15 cellular contexts compared by ENCODE assay signal in the genomic region with DNA sequence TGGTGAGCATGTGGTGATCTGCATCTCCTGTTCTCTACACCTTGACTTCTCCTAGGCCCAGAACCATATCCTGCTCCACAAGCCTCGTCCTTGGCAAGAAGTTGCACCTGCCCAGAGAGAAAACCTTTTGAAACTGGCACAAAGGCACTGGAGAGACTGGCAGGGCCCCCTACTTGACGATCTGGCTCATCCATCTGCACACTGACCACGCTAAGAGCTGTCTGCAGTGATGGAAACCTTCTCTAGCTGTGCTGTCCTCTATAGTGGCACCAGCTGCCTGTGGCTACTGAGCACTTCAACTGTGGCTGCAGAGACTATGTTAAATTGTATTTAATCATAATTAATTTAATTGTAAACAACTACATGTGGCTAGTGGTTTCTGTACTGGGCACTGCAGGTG. TPM values are rescaled to one million over a fixed set of nuclear protein-coding genes. Genes with fewer than 3 reads are reported as not detected.
DNase-seq lines count a peak whose midpoint lies in the region; ATAC-seq, FAIRE-seq and TF ChIP-seq lines count a peak whose summit lies in the region.
"Had no signal": no experiment of that assay in that cellular context is flagged by ENCODE, and none has a peak within 500 bp of the region (broad histone marks: within the 10 kb centered on the region; RNA-seq: fewer than 3 reads in every experiment).

No MANE protein-coding gene starts in this region.

- no peaks in the 10 kb centered on the region for H3K79me2 ChIP-seq in astrocyte (ENCODE audit: insufficient read depth, low read length)

- no peaks in the 10 kb centered on the region for H4K20me1 ChIP-seq in astrocyte (ENCODE audit: insufficient read depth, low read length)

- no peaks in the 10 kb centered on the region for H3K9me3 Mint-ChIP-seq in activated naive CD4-positive, alpha-beta T cell treated with anti-CD3 and anti-CD28 coated beads for 36 hours
- no peaks in the 10 kb centered on the region for H3K9me3 Mint-ChIP-seq in astrocyte (ENCODE audit: unreplicated experiment)
- no peaks in the 10 kb centered on the region for H3K9me3 Mint-ChIP-seq in stimulated activated naive B cell treated with anti-CD40 and anti-IgM and Interleukin-4, amounts not matched to agents 10 μg/mL and 1 μg/mL and 100 μg/mL, for 72 hours
- H3K9me3 Mint-ChIP-seq: dendritic cell treated with granulocyte-macrophage colony-stimulating factor and Interleukin-4, amounts not matched to agents 40 ng/mL and 50 ng/mL, for 4 days had no signal

- 84 to 90% (median 85%) methylated on average over 3 of the region's 3 CpGs for WGBS in psoas muscle, 3 donors

- H3K4me1 Mint-ChIP-seq in activated naive CD4-positive, alpha-beta T cell treated with anti-CD3 and anti-CD28 coated beads for 36 hours (ENCODE audit: low read depth), result peaks cover 17% of the 10 kb centered on the region
- peaks cover 20% of the 10 kb centered on the region for H3K4me1 Mint-ChIP-seq in astrocyte (ENCODE audit: low read depth, unreplicated experiment)
- H3K4me1 Mint-ChIP-seq in stimulated activated naive B cell treated with anti-CD40 and anti-IgM and Interleukin-4, amounts not matched to agents 10 μg/mL and 1 μg/mL and 100 μg/mL, for 72 hours, result peaks cover 30 to 33% of the 10 kb centered on the region in 2 donors

- H3K36me3 ChIP-seq in astrocyte (ENCODE audit: insufficient read depth, low read length) (no peaks in the 10 kb centered on the region), psoas muscle (ENCODE audit: insufficient read depth in 1 of 2, low read depth in 1 of 2) (no peaks in the 10 kb centered on the region)
- H3K36me3 ChIP-seq: pancreas had no signal

- peak overlapping the region; percentile 75 for H3K27ac ChIP-seq in astrocyte (ENCODE audit: low read depth, low read length)
- no peak overlapping the region for H3K27ac ChIP-seq in psoas muscle
- H3K27ac ChIP-seq: esophagus muscularis mucosa, pancreas, PC-9 had no signal

- CTCF ChIA-PET in activated naive CD4-positive, alpha-beta T cell treated with anti-CD3 and anti-CD28 coated beads for 36 hours (lab: Charles Lee), result no interaction called here

- no peaks in the 10 kb centered on the region for H3K27me3 Mint-ChIP-seq in activated naive CD4-positive, alpha-beta T cell treated with anti-CD3 and anti-CD28 coated beads for 36 hours (ENCODE audit: low read depth)
- H3K27me3 Mint-ChIP-seq in astrocyte (ENCODE audit: low read depth, unreplicated experiment), result no peaks in the 10 kb centered on the region
- no peaks in the 10 kb centered on the region for H3K27me3 Mint-ChIP-seq in stimulated activated naive B cell treated with anti-CD40 and anti-IgM and Interleukin-4, amounts not matched to agents 10 μg/mL and 1 μg/mL and 100 μg/mL, for 72 hours
- H3K27me3 Mint-ChIP-seq: dendritic cell treated with granulocyte-macrophage colony-stimulating factor and Interleukin-4, amounts not matched to agents 40 ng/mL and 50 ng/mL, for 4 days had no signal

- no peak overlapping the region for H2AFZ ChIP-seq in astrocyte (ENCODE audit: low read depth, low read length)
- H2AFZ ChIP-seq: PC-9 had no signal

- intact Hi-C loops in activated naive CD4-positive, alpha-beta T cell treated with anti-CD3 and anti-CD28 coated beads for 36 hours (cut with micrococcal nuclease), result no loop called here
- intact Hi-C loops in psoas muscle (cut with DNase I), result loop anchor here (5.0 kb wide), 2 partner anchors 37 to 87 kb away; no protein-coding TSS in a partner anchor

- H3K9me3 ChIP-seq in astrocyte (ENCODE audit: insufficient read depth, low read depth, low read length), result no peaks in the 10 kb centered on the region
- H3K9me3 ChIP-seq in psoas muscle, result no peaks in the 10 kb centered on the region
- H3K9me3 ChIP-seq: esophagus muscularis mucosa, pancreas had no signal

- TF ChIP-seq CTCF in astrocyte (IDR thresholded peaks at IDR 0.05; ENCODE audit: insufficient read depth, low read depth, low read length) (no peak), psoas muscle (IDR thresholded peaks at IDR 0.05) (no peak)

- peak overlapping the region; percentile 64 for H3K27ac Mint-ChIP-seq in activated naive CD4-positive, alpha-beta T cell treated with anti-CD3 and anti-CD28 coated beads for 36 hours
- H3K27ac Mint-ChIP-seq in astrocyte (ENCODE audit: unreplicated experiment), result no peak overlapping the region
- H3K27ac Mint-ChIP-seq in stimulated activated naive B cell treated with anti-CD40 and anti-IgM and Interleukin-4, amounts not matched to agents 10 μg/mL and 1 μg/mL and 100 μg/mL, for 72 hours, result peak overlapping the region; percentile 94

- no peak overlapping the region for H3K4me3 Mint-ChIP-seq in activated naive CD4-positive, alpha-beta T cell treated with anti-CD3 and anti-CD28 coated beads for 36 hours
- no peak overlapping the region for H3K4me3 Mint-ChIP-seq in astrocyte (ENCODE audit: unreplicated experiment)
- no peak overlapping the region for H3K4me3 Mint-ChIP-seq in stimulated activated naive B cell treated with anti-CD40 and anti-IgM and Interleukin-4, amounts not matched to agents 10 μg/mL and 1 μg/mL and 100 μg/mL, for 72 hours
- H3K4me3 Mint-ChIP-seq: dendritic cell treated with granulocyte-macrophage colony-stimulating factor and Interleukin-4, amounts not matched to agents 40 ng/mL and 50 ng/mL, for 4 days had no signal

- no peak for FAIRE-seq in astrocyte (lab: Jason Lieb, UNC)
- FAIRE-seq: pancreas had no signal

- DNase-seq in activated naive CD4-positive, alpha-beta T cell treated with anti-CD3 and anti-CD28 coated beads for 36 hours, result no peak
- no peak for DNase-seq in activated naive CD4-positive, alpha-beta T cell treated with Interleukin-2 at 50 U/mL for 16 hours
- DNase-seq in NCI-H2196 treated with DMSO at 0.1 percent for 48 hours (lab: John Stamatoyannopoulos, UW; ENCODE audit: unreplicated experiment) (peak; percentile 24), astrocyte (ENCODE audit: low read depth) (no peak), DMS114 treated with DMSO at 0.1 percent for 48 hours (lab: John Stamatoyannopoulos, UW; ENCODE audit: unreplicated experiment) (no peak), psoas muscle (no peak), HuH-7.5 (ENCODE audit: low spot score) (no peak)
- DNase-seq in stimulated activated naive B cell treated with anti-CD40 and anti-IgM and Interleukin-4, amounts not matched to agents 10 μg/mL and 1 μg/mL and 100 μg/mL, for 72 hours, result no peak
- DNase-seq: activated CD4-positive, alpha-beta T cell treated with anti-CD3 and anti-CD28 coated beads for 4 hours; kidney glomerular epithelial cell; NCI-H2171; pancreas; PC-9 had no signal

- peaks cover 30% of the 10 kb centered on the region for H3K4me1 ChIP-seq in astrocyte (ENCODE audit: insufficient read depth, low read length)
- peaks cover 44% of the 10 kb centered on the region for H3K4me1 ChIP-seq in psoas muscle

- H3K4me3 ChIP-seq in astrocyte (ENCODE audit: insufficient read depth, low read depth, low read length), result no peak overlapping the region
- no peak overlapping the region for H3K4me3 ChIP-seq in psoas muscle
- H3K4me3 ChIP-seq: esophagus muscularis mucosa, pancreas, PC-9 had no signal

- H3K27me3 ChIP-seq in astrocyte (ENCODE audit: insufficient read depth, low read length) (no peaks in the 10 kb centered on the region), psoas muscle (ENCODE audit: insufficient read depth in 3 of 3, low read length in 2 of 3) (no peaks in the 10 kb centered on the region)
- H3K27me3 ChIP-seq: esophagus muscularis mucosa, pancreas had no signal

- H3K36me3 Mint-ChIP-seq in activated naive CD4-positive, alpha-beta T cell treated with anti-CD3 and anti-CD28 coated beads for 36 hours (ENCODE audit: low read depth), result no peaks in the 10 kb centered on the region
- H3K36me3 Mint-ChIP-seq in astrocyte (ENCODE audit: low read depth, unreplicated experiment), result peaks cover 2% of the 10 kb centered on the region
- H3K36me3 Mint-ChIP-seq in stimulated activated naive B cell treated with anti-CD40 and anti-IgM and Interleukin-4, amounts not matched to agents 10 μg/mL and 1 μg/mL and 100 μg/mL, for 72 hours, result peaks cover 0 to 6% of the 10 kb centered on the region in 2 donors

- ATAC-seq in stimulated activated naive B cell treated with anti-CD40 and anti-IgM and Interleukin-4, amounts not matched to agents 10 μg/mL and 1 μg/mL and 100 μg/mL, for 72 hours (replicated peaks), result no peak
- no peak for ATAC-seq in psoas muscle
- ATAC-seq: pancreas had no signal

- H3K9ac ChIP-seq in astrocyte (ENCODE audit: low read length), result no peak overlapping the region

- H3K4me2 ChIP-seq in astrocyte (ENCODE audit: low read length), result no peak overlapping the region
- H3K4me2 ChIP-seq: PC-9 had no signal

RNA-seq across cellular contexts. Expression of gene SRP14, which starts 26.2 kb away (rescaled TPM):
- total RNA-seq in activated naive CD4-positive, alpha-beta T cell treated with anti-CD3 and anti-CD28 coated beads for 36 hours, result 100 to 1,000 TPM; 185 to 198 TPM
- total RNA-seq in astrocyte (279 and 320 TPM in 2 replicates), psoas muscle (100 to 1,000 TPM; 134 to 170 (median 153) TPM)
- polyA plus RNA-seq in psoas muscle, result 100 to 1,000 TPM; 279 to 288 (median 280) TPM

RNA-seq across cellular contexts. Expression of gene BMF, which starts 43.5 kb away (rescaled TPM):
- total RNA-seq in activated naive CD4-positive, alpha-beta T cell treated with anti-CD3 and anti-CD28 coated beads for 36 hours, result 10 to 100 TPM in 1 of 2 experiments, 1 to 10 TPM in 1; 9.4 to 10.3 TPM
- 31.0 and 31.8 TPM in 2 replicates for total RNA-seq in astrocyte
- total RNA-seq in psoas muscle, result 1 to 10 TPM; 1.5 to 5.9 (median 3.7) TPM
- polyA plus RNA-seq in psoas muscle, result 1 to 10 TPM in 2 of 3 donors, under 1 TPM in 1; 0.65 to 7.2 (median 3.4) TPM
